In the genomic region with DNA sequence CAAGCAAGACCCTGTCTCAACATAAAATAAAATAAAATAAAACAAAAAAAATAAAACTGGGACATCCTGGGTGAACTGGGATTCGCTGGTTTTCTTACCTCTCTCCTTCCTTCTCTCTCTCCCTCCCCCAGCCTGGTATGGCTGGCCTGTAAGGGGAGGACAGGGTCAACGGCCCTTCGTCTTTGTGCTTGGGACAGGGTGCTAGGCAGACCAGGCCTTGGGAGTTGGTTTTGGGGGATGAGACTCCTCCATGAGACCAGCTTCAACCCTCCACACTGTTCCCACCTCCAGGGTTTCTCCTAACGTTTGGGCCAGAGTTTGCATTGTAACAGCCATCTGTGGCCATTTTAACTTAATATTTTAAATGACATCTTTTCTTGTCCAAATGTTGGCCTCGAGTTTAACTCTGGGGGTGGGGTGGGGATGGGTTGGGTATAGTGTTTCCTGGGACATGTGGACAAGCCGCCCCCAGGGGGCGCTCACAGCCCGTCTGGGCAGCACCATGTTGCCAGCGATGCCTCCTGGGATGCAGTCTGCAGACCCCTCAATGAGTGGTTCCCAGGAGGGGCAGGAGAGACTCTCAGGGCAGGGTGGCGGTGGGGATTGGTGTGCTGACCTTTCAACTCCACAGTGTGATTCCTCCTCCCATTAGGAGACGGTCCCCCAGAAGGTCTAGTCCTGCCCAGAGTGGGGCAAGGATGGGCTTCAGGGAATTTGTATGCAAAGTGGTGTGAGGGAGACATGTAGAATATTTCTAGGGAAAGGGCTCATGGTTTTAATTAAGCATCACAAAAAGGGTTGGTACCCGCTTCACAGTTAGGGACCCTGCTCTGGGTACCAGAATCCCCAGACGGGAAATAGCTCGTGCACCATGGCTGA, we compare ENCODE assay signal across 8 cellular contexts.
DNase-seq lines count a peak whose midpoint lies in the region; ATAC-seq lines count a peak whose summit lies in the region.

No MANE protein-coding gene starts in this region.

- DNase-seq in NK-92 treated with Interleukin-12 subunit alpha and Interleukin-12 subunit beta, amount 100 ng/mL, for 24 hours (lab: John Stamatoyannopoulos, UW): peak; percentile 28
- DNase-seq in NK-92 (lab: John Stamatoyannopoulos, UW; ENCODE audit: unreplicated experiment): no peak
- DNase-seq in NCI-H446 treated with DMSO at 0.1 percent for 48 hours (lab: John Stamatoyannopoulos, UW): peak; percentile 30
- peak; percentile 44 to 48 for DNase-seq in activated CD4-positive, alpha-beta T cell treated with anti-CD3 and anti-CD28 coated beads, Interleukin-2, amount 50 U/mL, for 4 hours
- DNase-seq in effector CD8-positive, alpha-beta T cell (lab: John Stamatoyannopoulos, UW): peak; percentile 51
- peak; percentile 61 for DNase-seq in midbrain (lab: John Stamatoyannopoulos, UW)
- DNase-seq in stimulated activated CD8-positive, alpha-beta memory T cell treated with anti-CD3 and anti-CD28 coated beads, Interleukin-7, amount 100 ng/mL, for 4 hours (ENCODE audit: low read depth in 2 of 2): peak; percentile 2 to 40

- no peak for ATAC-seq in GM19452 (IDR thresholded peaks at IDR 0.05; ENCODE audit: unreplicated experiment)
